In genomic region chr5:72141440-72142271, GRCh38 we compare ENCODE assay signal across 7 cellular contexts. TPM values are rescaled to one million over a fixed set of nuclear protein-coding genes. Genes with fewer than 3 reads are reported as not detected.
A peak's percentile ranks its signal among the peaks of the same experiment; 100 is the strongest.
DNase-seq lines count a peak whose midpoint lies in the region; TF ChIP-seq lines count a peak whose summit lies in the region.

No MANE protein-coding gene starts in this region.

- peak overlapping the region; percentile 69 for H2BK5ac ChIP-seq in mesenchymal stem cell (ENCODE audit: low read depth, low read length, poor library complexity, severe bottlenecking)

- H3K4me3 Mint-ChIP-seq in type B pancreatic cell, result peak overlapping the region; percentile 48

- H4K91ac ChIP-seq in mesenchymal stem cell (ENCODE audit: low read length), result no peak overlapping the region

- peaks cover 35% of the 10 kb centered on the region for H3K36me3 Mint-ChIP-seq in type B pancreatic cell

- H3K27me3 Mint-ChIP-seq in type B pancreatic cell, result no peaks in the 10 kb centered on the region

- no peak for TF ChIP-seq POLR2A in erythroblast (IDR thresholded peaks at IDR 0.05; ENCODE audit: low read length)

- peak overlapping the region; percentile 47 to 75 for H3K18ac ChIP-seq in mesenchymal stem cell (ENCODE audit: low read depth in 1 of 2, low read length in 2 of 2)

- no peaks in the 10 kb centered on the region for H3K9me3 Mint-ChIP-seq in type B pancreatic cell

- H2BK15ac ChIP-seq in mesenchymal stem cell (ENCODE audit: low read depth, poor library complexity, severe bottlenecking), result peak overlapping the region; percentile 15

- peaks cover 19% of the 10 kb centered on the region for H3K79me1 ChIP-seq in mesenchymal stem cell (replicated peaks; ENCODE audit: low read length, poor library complexity, severe bottlenecking)

- no peak for TF ChIP-seq RAD21 in Ishikawa (IDR thresholded peaks at IDR 0.05; ENCODE audit: low read depth)

- H3K4me1 ChIP-seq in mesenchymal stem cell (ENCODE audit: control insufficient read depth, insufficient read depth, low read depth, low read length), result peaks cover 16% of the 10 kb centered on the region

- H2AK5ac ChIP-seq in mesenchymal stem cell (ENCODE audit: low read length, severe bottlenecking), result peak overlapping the region; percentile 79

- peak overlapping the region; percentile 45 for H2BK120ac ChIP-seq in mesenchymal stem cell (ENCODE audit: low read depth, low read length)

- H3K4me3 ChIP-seq in mesenchymal stem cell (ENCODE audit: insufficient read depth in 1 of 2, low read depth in 1 of 2, low read length in 2 of 2), result peak overlapping the region in 1 of 2 experiments; percentile 13

- no peak overlapping the region for H3K14ac ChIP-seq in mesenchymal stem cell (ENCODE audit: low read length in 2 of 2)

- peak overlapping the region; percentile 88 for H3K27ac ChIP-seq in mesenchymal stem cell (ENCODE audit: low read length, poor library complexity, severe bottlenecking)

- peak overlapping the region; percentile 46 for H4K8ac ChIP-seq in mesenchymal stem cell (ENCODE audit: low read length)

- WGBS in mesenchymal stem cell, result 52% methylated on average over 4 of the region's 6 CpGs

- H2AFZ ChIP-seq in mesenchymal stem cell (ENCODE audit: low read depth, low read length), result no peak overlapping the region

- H2BK12ac ChIP-seq in mesenchymal stem cell (ENCODE audit: low read length in 2 of 2), result peak overlapping the region; percentile 74 to 96

- no peak for TF ChIP-seq EP300 in Ishikawa (IDR thresholded peaks at IDR 0.05; ENCODE audit: borderline replicate concordance)

- peak overlapping the region; percentile 85 for H3K9ac ChIP-seq in mesenchymal stem cell (ENCODE audit: low read length)

- peaks cover 3 to 26% of the 10 kb centered on the region in 2 experiments for H3K36me3 ChIP-seq in mesenchymal stem cell (ENCODE audit: control insufficient read depth in 1 of 2, insufficient read depth in 2 of 2, low read depth in 1 of 2, low read length in 2 of 2)

- DNase-seq in dedifferentiated amniotic fluid mesenchymal stem cell (ENCODE audit: extremely low spot score), result peak; percentile 96
- DNase-seq in mesenchymal stem cell, result peak; percentile 92
- DNase-seq in type B pancreatic cell (ENCODE audit: extremely low spot score, unreplicated experiment), result no peak
- DNase-seq in middle frontal gyrus (ENCODE audit: extremely low spot score, low spot score), result no peak
- no peak for DNase-seq in erythroblast (lab: John Stamatoyannopoulos, UW)
- no peak for DNase-seq in NAMALWA (ENCODE audit: low spot score)

- peaks cover 47% of the 10 kb centered on the region for H3K4me1 Mint-ChIP-seq in type B pancreatic cell (ENCODE audit: unreplicated experiment)

- no peak overlapping the region for H3K4ac ChIP-seq in mesenchymal stem cell (ENCODE audit: low read depth in 1 of 2, low read length in 2 of 2)

- no peak overlapping the region for H3K4me2 ChIP-seq in mesenchymal stem cell (ENCODE audit: low read length, poor library complexity, severe bottlenecking)

- H3K23ac ChIP-seq in mesenchymal stem cell (ENCODE audit: low read length in 2 of 2), result no peak overlapping the region

- H3K27me3 ChIP-seq in mesenchymal stem cell (ENCODE audit: control insufficient read depth in 1 of 2, insufficient read depth in 1 of 2, low read length in 2 of 2), result no peaks in the 10 kb centered on the region

- H3K9me3 ChIP-seq in mesenchymal stem cell (ENCODE audit: control insufficient read depth, low read length), result no peaks in the 10 kb centered on the region

- peak overlapping the region; percentile 80 for H3K27ac Mint-ChIP-seq in type B pancreatic cell

- no peak for TF ChIP-seq CTCF in type B pancreatic cell (conservative IDR thresholded peaks at IDR 0.05)

TF ChIP-seq in Ishikawa, 13 proteins besides CTCF, POLR2A, EP300 and RAD21:
- TF ChIP-seq, protein P1, sequence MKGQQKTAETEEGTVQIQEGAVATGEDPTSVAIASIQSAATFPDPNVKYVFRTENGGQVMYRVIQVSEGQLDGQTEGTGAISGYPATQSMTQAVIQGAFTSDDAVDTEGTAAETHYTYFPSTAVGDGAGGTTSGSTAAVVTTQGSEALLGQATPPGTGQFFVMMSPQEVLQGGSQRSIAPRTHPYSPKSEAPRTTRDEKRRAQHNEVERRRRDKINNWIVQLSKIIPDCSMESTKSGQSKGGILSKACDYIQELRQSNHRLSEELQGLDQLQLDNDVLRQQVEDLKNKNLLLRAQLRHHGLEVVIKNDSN (IDR thresholded peaks at IDR 0.05), result no peak
- TF ChIP-seq, protein P2, sequence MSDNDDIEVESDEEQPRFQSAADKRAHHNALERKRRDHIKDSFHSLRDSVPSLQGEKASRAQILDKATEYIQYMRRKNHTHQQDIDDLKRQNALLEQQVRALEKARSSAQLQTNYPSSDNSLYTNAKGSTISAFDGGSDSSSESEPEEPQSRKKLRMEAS (IDR thresholded peaks at IDR 0.05), result peak; percentile 17; the same call in 1 of the 2 replicates

RNA-seq across cellular contexts. Expression of gene MAP1B, which starts 34.4 kb away (rescaled TPM):
- polyA plus RNA-seq in mesenchymal stem cell (2013, experiment 1 of 2), result 39.4 TPM
- polyA plus RNA-seq in mesenchymal stem cell (2013, experiment 2 of 2), result 35.3 TPM
- 66.2 and 124 TPM in 2 replicates for total RNA-seq in type B pancreatic cell (ENCODE audit: low replicate concordance)

Comparison
In these comparisons a context has a peak if more than half of its experiments do, and no peak if none do; other contexts are left out.
1. DNase-seq: peak in dedifferentiated amniotic fluid mesenchymal stem cell (single experiment) and mesenchymal stem cell (single experiment); none in type B pancreatic cell (single experiment), middle frontal gyrus (single experiment), erythroblast (0 of 2) and NAMALWA (single experiment).